Comparison of ENCODE assay signal across 8 cellular contexts in genomic region chr6:87589693-87590416, GRCh38. TPM values are rescaled to one million over a fixed set of nuclear protein-coding genes. Genes with fewer than 3 reads are reported as not detected.
DNase-seq lines count a peak whose midpoint lies in the region; ATAC-seq and TF ChIP-seq lines count a peak whose summit lies in the region.

Gene ORC3 (plus strand): TSS chr6:87590135. CDS start chr6:87590169, 34 bp downstream.
Gene RARS2 (minus strand): TSS chr6:87589987. CDS start chr6:87589957, 30 bp downstream.

- H3K27ac Mint-ChIP-seq in activated CD4-positive, alpha-beta memory T cell treated with anti-CD3 and anti-CD28 coated beads for 36 hours: peak within 1 kb of the TSS; percentile 79

- H3K36me3 Mint-ChIP-seq in activated CD4-positive, alpha-beta memory T cell treated with anti-CD3 and anti-CD28 coated beads for 36 hours: peaks cover 8% of the 10 kb centered on the region

- no peaks in the 10 kb centered on the region for H3K27me3 ChIP-seq in dorsolateral prefrontal cortex

- DNase-seq in CD1c-positive myeloid dendritic cell (ENCODE audit: extremely low spot score) (peak; percentile 97), NCI-H82 treated with DMSO at 0.1 percent for 48 hours (lab: John Stamatoyannopoulos, UW; ENCODE audit: unreplicated experiment) (peak; percentile 67), dorsolateral prefrontal cortex (peak; percentile 96 to 98 (median 97)), lower leg skin (ENCODE audit: low spot score in 2 of 2) (peak; percentile 95 to 99)
- peak; percentile 98 for DNase-seq in activated CD4-positive, alpha-beta memory T cell treated with anti-CD3 and anti-CD28 coated beads for 36 hours
- DNase-seq in stimulated activated CD4-positive, alpha-beta T cell treated with anti-CD3 and anti-CD28 coated beads, Interleukin-4, amount 100 ng/mL, for 48 hours (ENCODE audit: low read depth in 2 of 2): peak; percentile 93 to 94

- POLR2A ChIA-PET in activated CD4-positive, alpha-beta memory T cell treated with anti-CD3 and anti-CD28 coated beads for 36 hours (lab: Charles Lee): interaction anchor here (0.7 to 1.9 kb wide), 7 partner anchors 15 to 1911 kb away, joined by 3 to 6 read pairs (median 5); partner anchors contain the start of gene AKIRIN2

- H3K27ac ChIP-seq in dorsolateral prefrontal cortex: peak within 1 kb of the TSS in 37 of 59 donors; percentile 2 to 89 (median 55)

- TF ChIP-seq CTCF in dorsolateral prefrontal cortex (IDR thresholded peaks at IDR 0.05 in 54 of 56, conservative IDR thresholded peaks at IDR 0.05 in 2 of 56; ENCODE audit: low read depth in 1 of 56, partially characterized antibody in 56 of 56) (peak in 40 of 56 donors; percentile 6 to 61 (median 32)), lower leg skin (IDR thresholded peaks at IDR 0.05) (no peak)

- 1% methylated on average over 17 to 37 of the region's 49 CpGs for WGBS in lower leg skin, 2 donors

- H3K4me3 ChIP-seq in dorsolateral prefrontal cortex: peak within 1 kb of the TSS; percentile 59 to 99 (median 91)
- H3K4me3 ChIP-seq in lower leg skin (ENCODE audit: low read depth, poor library complexity, severe bottlenecking): peak within 1 kb of the TSS; percentile 72

- intact Hi-C loops in activated CD4-positive, alpha-beta memory T cell treated with anti-CD3 and anti-CD28 coated beads for 36 hours (cut with micrococcal nuclease): loop anchor here (1.0 to 5.0 kb wide), 5 partner anchors 112 to 438 kb away; partner anchors contain the start of gene AKIRIN2
- intact Hi-C loops in dorsolateral prefrontal cortex (cut with DNase I) (loop anchor here (5.0 to 10.0 kb wide), 7 partner anchors 105 to 433 kb away; partner anchors contain the start of genes SLC35A1 (in 2 of the 2), AKIRIN2 (in 1 of the 2), CFAP206 (in 1 of the 2) and ZNF292 (in 1 of the 2)), lower leg skin (cut with DNase I; ENCODE audit: low total_unique reads) (no loop called here)

- ATAC-seq in GM19438 (IDR thresholded peaks at IDR 0.05; ENCODE audit: low read depth, unreplicated experiment) (peak; percentile 100), HG03575 (IDR thresholded peaks at IDR 0.05; ENCODE audit: extremely low read depth, insufficient number of reproducible peaks, low FRiP score, unreplicated experiment) (peak; percentile 98)

- H3K4me3 Mint-ChIP-seq in activated CD4-positive, alpha-beta memory T cell treated with anti-CD3 and anti-CD28 coated beads for 36 hours: peak within 1 kb of the TSS; percentile 85

- peak in 1 of 2 donors; percentile 76 for TF ChIP-seq POLR2A in lower leg skin (IDR thresholded peaks at IDR 0.05)

- H3K4me1 Mint-ChIP-seq in activated CD4-positive, alpha-beta memory T cell treated with anti-CD3 and anti-CD28 coated beads for 36 hours (ENCODE audit: low read depth): peaks cover 50% of the 10 kb centered on the region

- CTCF ChIA-PET in activated CD4-positive, alpha-beta memory T cell treated with anti-CD3 and anti-CD28 coated beads for 36 hours (lab: Charles Lee): no interaction called here

- no peaks in the 10 kb centered on the region for H3K27me3 Mint-ChIP-seq in activated CD4-positive, alpha-beta memory T cell treated with anti-CD3 and anti-CD28 coated beads for 36 hours

- H3K9me3 Mint-ChIP-seq in activated CD4-positive, alpha-beta memory T cell treated with anti-CD3 and anti-CD28 coated beads for 36 hours: no peaks in the 10 kb centered on the region

RNA-seq across cellular contexts. Expression of gene ORC3, which starts in this region (rescaled TPM):
- total RNA-seq in activated CD4-positive, alpha-beta memory T cell treated with anti-CD3 and anti-CD28 coated beads for 36 hours: 10 to 100 TPM; 35.0 to 38.7 TPM
- total RNA-seq in dorsolateral prefrontal cortex: 10 to 100 TPM; 21.8 to 47.2 (median 37.7) TPM
- 10 to 100 TPM in 3 of 4 donors, 1 to 10 TPM in 1; 9.9 to 19.1 (median 12.7) TPM for total RNA-seq in lower leg skin

RNA-seq across cellular contexts. Expression of gene RARS2, which starts in this region (rescaled TPM):
- 10 to 100 TPM; 20.0 to 20.8 TPM for total RNA-seq in activated CD4-positive, alpha-beta memory T cell treated with anti-CD3 and anti-CD28 coated beads for 36 hours
- 10 to 100 TPM; 14.0 to 30.7 (median 21.6) TPM for total RNA-seq in dorsolateral prefrontal cortex
- 10 to 100 TPM; 14.7 to 23.2 (median 17.3) TPM for total RNA-seq in lower leg skin

Comparison
In these comparisons a context has a peak if more than half of its experiments do, and no peak if none do; other contexts are left out.
1. Peak in every context shown above with its lines: DNase-seq, ATAC-seq, H3K4me3 ChIP-seq and H3K27ac ChIP-seq.
2. CTCF ChIP-seq: peak in dorsolateral prefrontal cortex (40 of 56); none in lower leg skin (0 of 3).